1 cellular context compared by ENCODE assay signal in the genomic region with DNA sequence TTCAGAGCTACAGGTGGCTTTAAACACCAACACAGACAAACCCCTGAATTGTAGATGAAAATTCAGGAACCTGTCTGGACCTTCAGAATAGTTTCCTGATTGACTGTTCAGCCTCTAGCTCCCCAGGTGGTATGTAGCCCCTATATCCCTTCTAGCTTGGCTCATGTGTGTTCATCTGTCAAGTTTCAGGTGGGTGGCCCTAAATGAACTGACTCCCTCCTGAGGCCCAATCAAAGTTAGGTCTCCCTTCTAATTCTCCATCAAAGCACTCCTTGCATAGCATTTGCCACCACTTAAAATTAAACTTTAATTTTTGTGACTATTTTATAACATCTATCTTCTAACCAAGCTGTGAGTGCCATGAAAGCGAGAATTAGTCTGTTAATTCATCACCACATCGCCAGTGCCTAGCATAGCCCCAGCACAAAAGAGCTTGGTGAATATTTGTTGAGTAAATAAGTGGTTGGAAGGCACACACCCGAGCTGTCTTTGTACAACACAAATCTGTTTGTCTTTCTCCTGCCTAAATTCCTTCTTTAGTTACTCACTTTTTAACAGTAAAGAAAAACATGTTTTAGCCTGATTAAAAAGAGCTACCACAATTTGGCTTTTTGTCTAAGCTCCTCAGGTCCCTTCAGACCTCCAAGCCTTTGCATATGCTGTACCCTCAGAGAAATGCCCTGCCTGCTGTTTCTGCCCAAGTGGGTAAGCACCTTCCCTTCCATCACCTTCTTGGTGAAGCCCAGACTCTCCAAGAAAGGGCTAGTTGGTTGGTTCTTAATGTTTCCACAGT.
TF ChIP-seq lines count a peak whose summit lies in the region.

No MANE protein-coding gene starts in this region.

TF ChIP-seq in HepG2, 621 proteins besides CTCF, POLR2A, EP300 and RAD21 (continued from another document and continues in another):
- TF ChIP-seq, protein P1, sequence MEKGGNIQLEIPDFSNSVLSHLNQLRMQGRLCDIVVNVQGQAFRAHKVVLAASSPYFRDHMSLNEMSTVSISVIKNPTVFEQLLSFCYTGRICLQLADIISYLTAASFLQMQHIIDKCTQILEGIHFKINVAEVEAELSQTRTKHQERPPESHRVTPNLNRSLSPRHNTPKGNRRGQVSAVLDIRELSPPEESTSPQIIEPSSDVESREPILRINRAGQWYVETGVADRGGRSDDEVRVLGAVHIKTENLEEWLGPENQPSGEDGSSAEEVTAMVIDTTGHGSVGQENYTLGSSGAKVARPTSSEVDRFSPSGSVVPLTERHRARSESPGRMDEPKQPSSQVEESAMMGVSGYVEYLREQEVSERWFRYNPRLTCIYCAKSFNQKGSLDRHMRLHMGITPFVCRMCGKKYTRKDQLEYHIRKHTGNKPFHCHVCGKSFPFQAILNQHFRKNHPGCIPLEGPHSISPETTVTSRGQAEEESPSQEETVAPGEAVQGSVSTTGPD (CRISPR knock-in tag; IDR thresholded peaks at IDR 0.05), result no peak
- TF ChIP-seq, protein P2, sequence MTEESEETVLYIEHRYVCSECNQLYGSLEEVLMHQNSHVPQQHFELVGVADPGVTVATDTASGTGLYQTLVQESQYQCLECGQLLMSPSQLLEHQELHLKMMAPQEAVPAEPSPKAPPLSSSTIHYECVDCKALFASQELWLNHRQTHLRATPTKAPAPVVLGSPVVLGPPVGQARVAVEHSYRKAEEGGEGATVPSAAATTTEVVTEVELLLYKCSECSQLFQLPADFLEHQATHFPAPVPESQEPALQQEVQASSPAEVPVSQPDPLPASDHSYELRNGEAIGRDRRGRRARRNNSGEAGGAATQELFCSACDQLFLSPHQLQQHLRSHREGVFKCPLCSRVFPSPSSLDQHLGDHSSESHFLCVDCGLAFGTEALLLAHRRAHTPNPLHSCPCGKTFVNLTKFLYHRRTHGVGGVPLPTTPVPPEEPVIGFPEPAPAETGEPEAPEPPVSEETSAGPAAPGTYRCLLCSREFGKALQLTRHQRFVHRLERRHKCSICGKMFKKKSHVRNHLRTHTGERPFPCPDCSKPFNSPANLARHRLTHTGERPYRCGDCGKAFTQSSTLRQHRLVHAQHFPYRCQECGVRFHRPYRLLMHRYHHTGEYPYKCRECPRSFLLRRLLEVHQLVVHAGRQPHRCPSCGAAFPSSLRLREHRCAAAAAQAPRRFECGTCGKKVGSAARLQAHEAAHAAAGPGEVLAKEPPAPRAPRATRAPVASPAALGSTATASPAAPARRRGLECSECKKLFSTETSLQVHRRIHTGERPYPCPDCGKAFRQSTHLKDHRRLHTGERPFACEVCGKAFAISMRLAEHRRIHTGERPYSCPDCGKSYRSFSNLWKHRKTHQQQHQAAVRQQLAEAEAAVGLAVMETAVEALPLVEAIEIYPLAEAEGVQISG (CRISPR knock-in tag; IDR thresholded peaks at IDR 0.05), result no peak
- TF ChIP-seq GATAD1 (CRISPR knock-in tag; IDR thresholded peaks at IDR 0.05) (no peak), ZNF205 (CRISPR knock-in tag; IDR thresholded peaks at IDR 0.05) (no peak), ISX (CRISPR knock-in tag; conservative IDR thresholded peaks at IDR 0.05) (no peak), ZNF510 (CRISPR knock-in tag; IDR thresholded peaks at IDR 0.05; ENCODE audit: low read depth) (no peak), ZNF883 (CRISPR knock-in tag; IDR thresholded peaks at IDR 0.05; ENCODE audit: not compliant biosample characterization) (no peak), ETV6 (CRISPR knock-in tag; conservative IDR thresholded peaks at IDR 0.05) (no peak), HDAC2 (CRISPR knock-in tag; IDR thresholded peaks at IDR 0.05) (peak; percentile 75; the same call in 1 of the 2 replicates), ZFP41 (CRISPR knock-in tag; IDR thresholded peaks at IDR 0.05; ENCODE audit: borderline replicate concordance) (no peak), ZNF160 (CRISPR knock-in tag; IDR thresholded peaks at IDR 0.05) (no peak), POGZ (CRISPR knock-in tag; IDR thresholded peaks at IDR 0.05) (no peak), TRIM24 (CRISPR knock-in tag; IDR thresholded peaks at IDR 0.05) (no peak), EEA1 (CRISPR knock-in tag; IDR thresholded peaks at IDR 0.05; ENCODE audit: borderline replicate concordance) (no peak), RBFOX2 (IDR thresholded peaks at IDR 0.05; ENCODE audit: low read depth, low read length) (no peak), PCBP1 (IDR thresholded peaks at IDR 0.05; ENCODE audit: borderline replicate concordance, low read depth, low read length) (no peak), ZKSCAN8 (CRISPR knock-in tag; IDR thresholded peaks at IDR 0.05; ENCODE audit: borderline replicate concordance) (no peak), SALL1 (CRISPR knock-in tag; IDR thresholded peaks at IDR 0.05) (peak; percentile 25; the same call in 1 of the 2 replicates), NFE2 (CRISPR knock-in tag; IDR thresholded peaks at IDR 0.05) (no peak), KLF16 (CRISPR knock-in tag; IDR thresholded peaks at IDR 0.05) (0 out of 4 replicates have a peak, but pooled peaks of 1 of the 2 experiments have one; percentile 21), HMG20B (CRISPR knock-in tag; conservative IDR thresholded peaks at IDR 0.05) (peak; percentile 79), PRPF4 (IDR thresholded peaks at IDR 0.05; ENCODE audit: low read depth, low read length, poor library complexity, severe bottlenecking) (no peak), ZNF558 (CRISPR knock-in tag; IDR thresholded peaks at IDR 0.05; ENCODE audit: borderline replicate concordance) (no peak), SAP130 (CRISPR knock-in tag; IDR thresholded peaks at IDR 0.05; ENCODE audit: low read depth) (peak; percentile 53; the same call in 1 of the 2 replicates), HDAC1 (CRISPR knock-in tag; IDR thresholded peaks at IDR 0.05) (peak; percentile 46; the same call in 1 of the 2 replicates), DNMT1 (CRISPR knock-in tag; IDR thresholded peaks at IDR 0.05) (no peak), PLRG1 (conservative IDR thresholded peaks at IDR 0.05) (no peak), ZNF550 (CRISPR knock-in tag; IDR thresholded peaks at IDR 0.05; ENCODE audit: borderline replicate concordance) (no peak), GTF2F1 (IDR thresholded peaks at IDR 0.05; ENCODE audit: low read length) (no peak), ZNF343 (CRISPR knock-in tag; IDR thresholded peaks at IDR 0.05) (no peak), PCBP2 (optimal IDR thresholded peaks at IDR 0.05; ENCODE audit: low read depth, low read length, poor library complexity, severe bottlenecking) (no peak), BRD4 (CRISPR knock-in tag; IDR thresholded peaks at IDR 0.05) (no peak), KDM3A (CRISPR knock-in tag; IDR thresholded peaks at IDR 0.05; ENCODE audit: low read depth) (no peak)
- TF ChIP-seq, protein P3, sequence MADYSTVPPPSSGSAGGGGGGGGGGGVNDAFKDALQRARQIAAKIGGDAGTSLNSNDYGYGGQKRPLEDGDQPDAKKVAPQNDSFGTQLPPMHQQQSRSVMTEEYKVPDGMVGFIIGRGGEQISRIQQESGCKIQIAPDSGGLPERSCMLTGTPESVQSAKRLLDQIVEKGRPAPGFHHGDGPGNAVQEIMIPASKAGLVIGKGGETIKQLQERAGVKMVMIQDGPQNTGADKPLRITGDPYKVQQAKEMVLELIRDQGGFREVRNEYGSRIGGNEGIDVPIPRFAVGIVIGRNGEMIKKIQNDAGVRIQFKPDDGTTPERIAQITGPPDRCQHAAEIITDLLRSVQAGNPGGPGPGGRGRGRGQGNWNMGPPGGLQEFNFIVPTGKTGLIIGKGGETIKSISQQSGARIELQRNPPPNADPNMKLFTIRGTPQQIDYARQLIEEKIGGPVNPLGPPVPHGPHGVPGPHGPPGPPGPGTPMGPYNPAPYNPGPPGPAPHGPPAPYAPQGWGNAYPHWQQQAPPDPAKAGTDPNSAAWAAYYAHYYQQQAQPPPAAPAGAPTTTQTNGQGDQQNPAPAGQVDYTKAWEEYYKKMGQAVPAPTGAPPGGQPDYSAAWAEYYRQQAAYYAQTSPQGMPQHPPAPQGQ (CRISPR knock-in tag; IDR thresholded peaks at IDR 0.05; ENCODE audit: borderline replicate concordance), result no peak
- TF ChIP-seq, protein P4, sequence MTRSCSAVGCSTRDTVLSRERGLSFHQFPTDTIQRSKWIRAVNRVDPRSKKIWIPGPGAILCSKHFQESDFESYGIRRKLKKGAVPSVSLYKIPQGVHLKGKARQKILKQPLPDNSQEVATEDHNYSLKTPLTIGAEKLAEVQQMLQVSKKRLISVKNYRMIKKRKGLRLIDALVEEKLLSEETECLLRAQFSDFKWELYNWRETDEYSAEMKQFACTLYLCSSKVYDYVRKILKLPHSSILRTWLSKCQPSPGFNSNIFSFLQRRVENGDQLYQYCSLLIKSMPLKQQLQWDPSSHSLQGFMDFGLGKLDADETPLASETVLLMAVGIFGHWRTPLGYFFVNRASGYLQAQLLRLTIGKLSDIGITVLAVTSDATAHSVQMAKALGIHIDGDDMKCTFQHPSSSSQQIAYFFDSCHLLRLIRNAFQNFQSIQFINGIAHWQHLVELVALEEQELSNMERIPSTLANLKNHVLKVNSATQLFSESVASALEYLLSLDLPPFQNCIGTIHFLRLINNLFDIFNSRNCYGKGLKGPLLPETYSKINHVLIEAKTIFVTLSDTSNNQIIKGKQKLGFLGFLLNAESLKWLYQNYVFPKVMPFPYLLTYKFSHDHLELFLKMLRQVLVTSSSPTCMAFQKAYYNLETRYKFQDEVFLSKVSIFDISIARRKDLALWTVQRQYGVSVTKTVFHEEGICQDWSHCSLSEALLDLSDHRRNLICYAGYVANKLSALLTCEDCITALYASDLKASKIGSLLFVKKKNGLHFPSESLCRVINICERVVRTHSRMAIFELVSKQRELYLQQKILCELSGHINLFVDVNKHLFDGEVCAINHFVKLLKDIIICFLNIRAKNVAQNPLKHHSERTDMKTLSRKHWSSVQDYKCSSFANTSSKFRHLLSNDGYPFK (CRISPR knock-in tag; IDR thresholded peaks at IDR 0.05; ENCODE audit: borderline replicate concordance), result no peak
- TF ChIP-seq, protein P5, sequence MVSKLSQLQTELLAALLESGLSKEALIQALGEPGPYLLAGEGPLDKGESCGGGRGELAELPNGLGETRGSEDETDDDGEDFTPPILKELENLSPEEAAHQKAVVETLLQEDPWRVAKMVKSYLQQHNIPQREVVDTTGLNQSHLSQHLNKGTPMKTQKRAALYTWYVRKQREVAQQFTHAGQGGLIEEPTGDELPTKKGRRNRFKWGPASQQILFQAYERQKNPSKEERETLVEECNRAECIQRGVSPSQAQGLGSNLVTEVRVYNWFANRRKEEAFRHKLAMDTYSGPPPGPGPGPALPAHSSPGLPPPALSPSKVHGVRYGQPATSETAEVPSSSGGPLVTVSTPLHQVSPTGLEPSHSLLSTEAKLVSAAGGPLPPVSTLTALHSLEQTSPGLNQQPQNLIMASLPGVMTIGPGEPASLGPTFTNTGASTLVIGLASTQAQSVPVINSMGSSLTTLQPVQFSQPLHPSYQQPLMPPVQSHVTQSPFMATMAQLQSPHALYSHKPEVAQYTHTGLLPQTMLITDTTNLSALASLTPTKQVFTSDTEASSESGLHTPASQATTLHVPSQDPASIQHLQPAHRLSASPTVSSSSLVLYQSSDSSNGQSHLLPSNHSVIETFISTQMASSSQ (IDR thresholded peaks at IDR 0.05; ENCODE audit: low read depth), result 0 out of 2 replicates have a peak, but pooled peaks have one; percentile 21
- TF ChIP-seq, protein P5 (CRISPR knock-in tag; IDR thresholded peaks at IDR 0.05; ENCODE audit: borderline replicate concordance), result peak; percentile 22; the same call in 1 of the 2 replicates
- TF ChIP-seq, protein P6, sequence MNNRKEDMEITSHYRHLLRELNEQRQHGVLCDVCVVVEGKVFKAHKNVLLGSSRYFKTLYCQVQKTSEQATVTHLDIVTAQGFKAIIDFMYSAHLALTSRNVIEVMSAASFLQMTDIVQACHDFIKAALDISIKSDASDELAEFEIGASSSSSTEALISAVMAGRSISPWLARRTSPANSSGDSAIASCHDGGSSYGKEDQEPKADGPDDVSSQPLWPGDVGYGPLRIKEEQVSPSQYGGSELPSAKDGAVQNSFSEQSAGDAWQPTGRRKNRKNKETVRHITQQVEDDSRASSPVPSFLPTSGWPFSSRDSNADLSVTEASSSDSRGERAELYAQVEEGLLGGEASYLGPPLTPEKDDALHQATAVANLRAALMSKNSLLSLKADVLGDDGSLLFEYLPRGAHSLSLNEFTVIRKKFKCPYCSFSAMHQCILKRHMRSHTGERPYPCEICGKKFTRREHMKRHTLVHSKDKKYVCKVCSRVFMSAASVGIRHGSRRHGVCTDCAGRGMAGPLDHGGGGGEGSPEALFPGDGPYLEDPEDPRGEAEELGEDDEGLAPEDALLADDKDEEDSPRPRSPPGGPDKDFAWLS (CRISPR knock-in tag; IDR thresholded peaks at IDR 0.05; ENCODE audit: borderline replicate concordance), result no peak
- TF ChIP-seq, protein P7, sequence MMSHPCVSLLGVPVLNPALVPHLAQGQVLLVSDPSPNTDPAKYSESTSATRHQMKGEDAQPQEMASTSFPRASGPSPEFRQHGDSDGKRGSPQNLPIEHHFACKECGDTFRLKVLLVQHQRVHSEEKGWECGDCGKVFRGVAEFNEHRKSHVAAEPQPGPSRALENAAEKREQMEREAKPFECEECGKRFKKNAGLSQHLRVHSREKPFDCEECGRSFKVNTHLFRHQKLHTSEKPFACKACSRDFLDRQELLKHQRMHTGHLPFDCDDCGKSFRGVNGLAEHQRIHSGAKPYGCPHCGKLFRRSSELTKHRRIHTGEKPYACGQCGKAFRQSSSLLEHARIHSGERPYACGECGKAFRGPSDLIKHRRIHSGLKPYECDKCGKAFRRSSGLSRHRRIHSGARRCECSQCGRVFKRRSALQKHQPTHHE (CRISPR knock-in tag; IDR thresholded peaks at IDR 0.05; ENCODE audit: borderline replicate concordance), result no peak
- TF ChIP-seq, protein P8, sequence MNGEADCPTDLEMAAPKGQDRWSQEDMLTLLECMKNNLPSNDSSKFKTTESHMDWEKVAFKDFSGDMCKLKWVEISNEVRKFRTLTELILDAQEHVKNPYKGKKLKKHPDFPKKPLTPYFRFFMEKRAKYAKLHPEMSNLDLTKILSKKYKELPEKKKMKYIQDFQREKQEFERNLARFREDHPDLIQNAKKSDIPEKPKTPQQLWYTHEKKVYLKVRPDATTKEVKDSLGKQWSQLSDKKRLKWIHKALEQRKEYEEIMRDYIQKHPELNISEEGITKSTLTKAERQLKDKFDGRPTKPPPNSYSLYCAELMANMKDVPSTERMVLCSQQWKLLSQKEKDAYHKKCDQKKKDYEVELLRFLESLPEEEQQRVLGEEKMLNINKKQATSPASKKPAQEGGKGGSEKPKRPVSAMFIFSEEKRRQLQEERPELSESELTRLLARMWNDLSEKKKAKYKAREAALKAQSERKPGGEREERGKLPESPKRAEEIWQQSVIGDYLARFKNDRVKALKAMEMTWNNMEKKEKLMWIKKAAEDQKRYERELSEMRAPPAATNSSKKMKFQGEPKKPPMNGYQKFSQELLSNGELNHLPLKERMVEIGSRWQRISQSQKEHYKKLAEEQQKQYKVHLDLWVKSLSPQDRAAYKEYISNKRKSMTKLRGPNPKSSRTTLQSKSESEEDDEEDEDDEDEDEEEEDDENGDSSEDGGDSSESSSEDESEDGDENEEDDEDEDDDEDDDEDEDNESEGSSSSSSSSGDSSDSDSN (CRISPR knock-in tag; IDR thresholded peaks at IDR 0.05), result no peak
